15 cellular contexts compared by ENCODE assay signal in the genomic region with DNA sequence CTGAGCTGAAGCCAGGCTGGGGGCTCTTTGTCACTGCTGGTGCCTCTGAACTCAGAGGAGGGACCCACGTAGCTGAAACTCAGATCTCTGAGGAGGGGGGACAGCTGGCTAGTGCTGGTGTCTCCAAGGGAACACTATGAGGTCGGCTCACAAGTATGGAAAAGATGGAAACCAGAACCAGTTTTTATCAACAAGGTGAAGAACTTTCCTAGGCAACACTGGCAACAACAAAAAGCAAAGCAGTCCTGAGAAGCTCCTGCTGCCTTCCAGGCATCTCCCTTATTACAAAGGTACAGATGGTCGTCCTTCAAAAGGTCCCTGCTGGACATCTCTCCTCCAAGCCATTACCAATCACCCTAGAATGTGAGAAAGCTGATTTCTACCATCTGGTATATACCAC. TPM values are rescaled to one million over a fixed set of nuclear protein-coding genes. Genes with fewer than 3 reads are reported as not detected.
DNase-seq lines count a peak whose midpoint lies in the region; ATAC-seq and TF ChIP-seq lines count a peak whose summit lies in the region.
"Had no signal": no experiment of that assay in that cellular context is flagged by ENCODE, and none has a peak within 500 bp of the region (broad histone marks: within the 10 kb centered on the region; RNA-seq: fewer than 3 reads in every experiment).

No MANE protein-coding gene starts in this region.

- no peak for ATAC-seq in GM19324 (IDR thresholded peaks at IDR 0.05; ENCODE audit: low FRiP score, unreplicated experiment)
- ATAC-seq: GM23338 had no signal

- no peak for TF ChIP-seq CTCF in chondrocyte (IDR thresholded peaks at IDR 0.05)
- TF ChIP-seq CTCF in sigmoid colon (IDR thresholded peaks at IDR 0.05) = no peak

- H3K9ac ChIP-seq in mesendoderm (ENCODE audit: low read length) = no peak overlapping the region

- no CpG with 5 or more reads among the region's 3 CpGs for WGBS in mesendoderm (ENCODE audit: extremely low coverage, insufficient coverage, low lambda C conversion rate)
- 81% methylated on average over 3 of the region's 3 CpGs for WGBS in sigmoid colon, 2 donors

- no peak overlapping the region for H2BK15ac ChIP-seq in mesendoderm (replicated peaks; ENCODE audit: low read depth)

- H3K18ac ChIP-seq in mesendoderm (ENCODE audit: low read length) = no peak overlapping the region

- intact Hi-C loops in sigmoid colon (cut with DNase I) = no loop called here

- no peak for TF ChIP-seq POLR2A in sigmoid colon (IDR thresholded peaks at IDR 0.05)

- H3K27ac ChIP-seq in mesendoderm (ENCODE audit: low read depth, low read length) (no peak overlapping the region), sigmoid colon (peak overlapping the region; percentile 57 to 79 (median 64))

- no peak overlapping the region for H2BK120ac ChIP-seq in mesendoderm (ENCODE audit: low read depth, low read length)

- H3K4me3 ChIP-seq in mesendoderm (ENCODE audit: low read length) (no peak overlapping the region), sigmoid colon (no peak overlapping the region)
- H3K4me3 ChIP-seq: GM23338 had no signal

- H3K4me2 ChIP-seq in mesendoderm (ENCODE audit: low read length) = no peak overlapping the region
- H3K4me2 ChIP-seq: GM23338 had no signal

- peaks cover 5% of the 10 kb centered on the region for H3K9me3 Mint-ChIP-seq in chondrocyte (ENCODE audit: low read depth)

- no peak overlapping the region for H2AK5ac ChIP-seq in mesendoderm (ENCODE audit: low read length)

- DNase-seq in NCI-H524 treated with DMSO at 0.1 percent for 48 hours (lab: John Stamatoyannopoulos, UW) (peak; percentile 98), chondrocyte (ENCODE audit: low spot score) (no peak), mesendoderm (peak; percentile 84), sigmoid colon (no peak), OCI-M2 (lab: John Stamatoyannopoulos, UW; ENCODE audit: unreplicated experiment) (no peak), cerebellar cortex (ENCODE audit: low spot score) (no peak)
- DNase-seq: BE2C; CD4-positive, alpha-beta memory T cell; DND-41; GF-D8; NCI-H1436; NCI-H2081; NCI-H69 had no signal

- peaks cover 26% of the 10 kb centered on the region for H3K4me1 Mint-ChIP-seq in chondrocyte (ENCODE audit: low read depth)
- H3K4me1 Mint-ChIP-seq: CD4-positive, alpha-beta memory T cell had no signal

- H3K4ac ChIP-seq in mesendoderm (ENCODE audit: low read depth, low read length) = no peak overlapping the region

- H3K23ac ChIP-seq in mesendoderm (ENCODE audit: low read length) = no peak overlapping the region

- H3K27me3 ChIP-seq in mesendoderm (ENCODE audit: insufficient read depth, low read length, poor library complexity) (no peaks in the 10 kb centered on the region), sigmoid colon (no peaks in the 10 kb centered on the region)

- H3K36me3 ChIP-seq in mesendoderm (ENCODE audit: control insufficient read depth, insufficient read depth, low read length) (no peaks in the 10 kb centered on the region), sigmoid colon (no peaks in the 10 kb centered on the region)
- H3K36me3 ChIP-seq: BE2C had no signal

- peak overlapping the region; percentile 5 for H3K27ac Mint-ChIP-seq in chondrocyte (ENCODE audit: unreplicated experiment)
- H3K27ac Mint-ChIP-seq: GM23338 had no signal

- H2BK5ac ChIP-seq in mesendoderm (ENCODE audit: low read length) = no peak overlapping the region

- no peaks in the 10 kb centered on the region for H3K4me1 ChIP-seq in mesendoderm (ENCODE audit: control insufficient read depth, low read depth, low read length)
- peaks cover 0 to 49% (median 16%) of the 10 kb centered on the region in 4 donors for H3K4me1 ChIP-seq in sigmoid colon
- H3K4me1 ChIP-seq: BE2C had no signal

- no peak overlapping the region for H4K5ac ChIP-seq in mesendoderm (ENCODE audit: low read length)

- no peak overlapping the region for H3K4me3 Mint-ChIP-seq in chondrocyte (ENCODE audit: unreplicated experiment)
- H3K4me3 Mint-ChIP-seq: CD4-positive, alpha-beta memory T cell; GM23338 had no signal

- TF ChIP-seq EP300 in sigmoid colon (IDR thresholded peaks at IDR 0.05) = peak in 1 of 4 donors; percentile 75

- no peaks in the 10 kb centered on the region for H3K36me3 Mint-ChIP-seq in chondrocyte (ENCODE audit: low read depth)
- H3K36me3 Mint-ChIP-seq: CD4-positive, alpha-beta memory T cell had no signal

- no peaks in the 10 kb centered on the region for H3K79me1 ChIP-seq in mesendoderm (ENCODE audit: low read length)

- H4K8ac ChIP-seq in mesendoderm (ENCODE audit: low read depth, low read length) = no peak overlapping the region

- H3K79me2 ChIP-seq in mesendoderm (ENCODE audit: control insufficient read depth, insufficient read depth, low read length) = no peaks in the 10 kb centered on the region

- H3K56ac ChIP-seq in mesendoderm (ENCODE audit: low read length) = no peak overlapping the region

- H3K27me3 Mint-ChIP-seq in chondrocyte (ENCODE audit: low read depth) = no peaks in the 10 kb centered on the region

- no peaks in the 10 kb centered on the region for H3K9me3 ChIP-seq in sigmoid colon
- H3K9me3 ChIP-seq: BE2C had no signal

RNA-seq across cellular contexts. Expression of a gene that starts 27.0 kb away (rescaled TPM):
- 2,561 to 3,511 TPM (median 3,398 TPM) in 3 replicates for total RNA-seq in chondrocyte
- 170 TPM for polyA plus RNA-seq in mesendoderm (2013, experiment 1 of 2)
- 174 TPM for polyA plus RNA-seq in mesendoderm (2013, experiment 2 of 2)
- 100 to 1,000 TPM; 266 to 653 (median 320) TPM for total RNA-seq in sigmoid colon
- polyA plus RNA-seq in sigmoid colon = 10 to 100 TPM in 2 of 3 donors, 1 to 10 TPM in 1; 8.1 to 56.2 (median 24.6) TPM
- polyA plus RNA-seq: CD4-positive, alpha-beta memory T cell had no signal

Comparison
In these comparisons a context has a peak if more than half of its experiments do, and no peak if none do; other contexts are left out.
1. DNase-seq: peak in NCI-H524 treated with DMSO at 0.1 percent for 48 hours (single experiment) and mesendoderm (single experiment); none in chondrocyte (single experiment), sigmoid colon (single experiment), OCI-M2 (single experiment) and cerebellar cortex (single experiment).